ENCODE assay signal across 8 cellular contexts in genomic region chr11:123302751-123303195, GRCh38.
A peak's percentile ranks its signal among the peaks of the same experiment; 100 is the strongest.
DNase-seq lines count a peak whose midpoint lies in the region; ATAC-seq and TF ChIP-seq lines count a peak whose summit lies in the region.

No MANE protein-coding gene starts in this region.

- H3K27me3 ChIP-seq in aorta (ENCODE audit: control insufficient read depth in 1 of 2, insufficient read depth in 2 of 2, low read length in 1 of 2), result no peaks in the 10 kb centered on the region

- H3K27ac ChIP-seq in aorta (ENCODE audit: low read depth in 1 of 2, low read length in 2 of 2), result no peak overlapping the region

- WGBS in aorta, 2 donors, result 62 to 75% methylated on average over 8 of the region's 8 CpGs

- no peaks in the 10 kb centered on the region for H3K36me3 ChIP-seq in aorta (ENCODE audit: control insufficient read depth in 1 of 2, insufficient read depth in 2 of 2, low read length in 1 of 2)

- H3K4me1 ChIP-seq in aorta (ENCODE audit: control insufficient read depth in 1 of 2, insufficient read depth in 2 of 2, low read length in 2 of 2), result no peaks in the 10 kb centered on the region

- intact Hi-C loops in aorta (cut with DNase I), result no loop called here

- ATAC-seq in HG03571 (IDR thresholded peaks at IDR 0.05; ENCODE audit: unreplicated experiment) (peak; percentile 42), aorta (ENCODE audit: low FRiP score) (no peak)

- H3K9me3 ChIP-seq in aorta (ENCODE audit: control insufficient read depth, low read length), result no peaks in the 10 kb centered on the region

- peak; percentile 43 for DNase-seq in activated naive CD4-positive, alpha-beta T cell treated with Interleukin-2 at 50 U/mL for 16 hours
- DNase-seq in activated naive CD4-positive, alpha-beta T cell treated with anti-CD3 and anti-CD28 coated beads, Interleukin-2, amount 50 U/mL, for 16 hours, result no peak
- DNase-seq in astrocyte of the hippocampus (ENCODE audit: low read depth, low spot score), result peak; percentile 55
- DNase-seq in stimulated activated CD4-positive, alpha-beta T cell treated with anti-CD3 and anti-CD28 coated beads, Interleukin-2, amount 100 ng/mL, for 24 hours, result peak; percentile 28 to 40
- no peak for DNase-seq in aorta
- DNase-seq in NCI-H2107 (lab: John Stamatoyannopoulos, UW), result no peak
- DNase-seq in erythroblast (lab: John Stamatoyannopoulos, UW), result no peak

- TF ChIP-seq POLR2A in erythroblast (IDR thresholded peaks at IDR 0.05; ENCODE audit: low read length), result no peak

- no peak overlapping the region for H3K4me3 ChIP-seq in aorta (ENCODE audit: low read length in 2 of 2)

Comparison
In these comparisons a context has a peak if more than half of its experiments do, and no peak if none do; other contexts are left out.
1. DNase-seq: peak in activated naive CD4-positive, alpha-beta T cell treated with Interleukin-2 at 50 U/mL for 16 hours (single experiment), astrocyte of the hippocampus (single experiment) and stimulated activated CD4-positive, alpha-beta T cell treated with anti-CD3 and anti-CD28 coated beads, Interleukin-2, amount 100 ng/mL, for 24 hours (2 of 2); none in activated naive CD4-positive, alpha-beta T cell treated with anti-CD3 and anti-CD28 coated beads, Interleukin-2, amount 50 U/mL, for 16 hours (single experiment), aorta (0 of 2), NCI-H2107 (single experiment) and erythroblast (0 of 2).